Comparison of ENCODE assay signal across 14 cellular contexts in genomic region chr3:45657853-45658252, GRCh38. TPM values are rescaled to one million over a fixed set of nuclear protein-coding genes. Genes with fewer than 3 reads are reported as not detected.
DNase-seq lines count a peak whose midpoint lies in the region; ATAC-seq, FAIRE-seq and TF ChIP-seq lines count a peak whose summit lies in the region.
"Had no signal": no experiment of that assay in that cellular context is flagged by ENCODE, and none has a peak within 500 bp of the region (broad histone marks: within the 10 kb centered on the region; RNA-seq: fewer than 3 reads in every experiment).

No MANE protein-coding gene starts in this region.

- H3K4me2 ChIP-seq in K562 (ENCODE audit: insufficient read depth, low read length) = no peak overlapping the region
- H3K4me2 ChIP-seq: smooth muscle cell had no signal

- no peak overlapping the region for H3K4me3 ChIP-seq in K562
- H3K4me3 ChIP-seq: BLaER1 treated with 17β-estradiol and CSF1 and Interleukin-3, amounts not matched to agents 10 nM and 100 nM; smooth muscle cell had no signal

- TF ChIP-seq RAD21 in K562 (CRISPR knock-in tag; conservative IDR thresholded peaks at IDR 0.05 in 1 of 2, IDR thresholded peaks at IDR 0.05 in 1 of 2) = no peak

- no peak for DNase-seq in K562 (ENCODE audit: extremely low read depth in 1 of 4, low spot score in 3 of 4)
- DNase-seq in caudate nucleus (lab: John Stamatoyannopoulos, UW) = no peak
- no peak for DNase-seq in RCC 7860 (ENCODE audit: low spot score)
- DNase-seq: activated naive CD4-positive, alpha-beta T cell treated with anti-CD3 and anti-CD28 coated beads, Interleukin-2, amount 50 U/mL, for 16 hours; NCI-H2171; occipital lobe had no signal

- H3K9ac ChIP-seq in K562 (ENCODE audit: insufficient read depth in 1 of 2, low read depth in 2 of 2, low read length in 2 of 2) = no peak overlapping the region

- no peaks in the 10 kb centered on the region for H3K27me3 ChIP-seq in K562 (ENCODE audit: control insufficient read depth in 2 of 2, insufficient read depth in 2 of 2, low read length in 2 of 2)
- H3K27me3 ChIP-seq: BLaER1 treated with 17β-estradiol and CSF1 and Interleukin-3, amounts not matched to agents 10 nM and 100 nM had no signal

- CTCF ChIA-PET in K562 (lab: Yijun Ruan, JAX; ENCODE audit: low intra/inter-chr PET ratio) = interaction anchor here (1.7 to 4.5 kb wide), 2 partner anchors 147 to 618 kb away, joined by 4 to 59 read pairs; no protein-coding TSS in a partner anchor

- intact Hi-C loops in K562 (cut with micrococcal nuclease) = loop anchor here (2.0 to 10.0 kb wide), 4 partner anchors 111 to 617 kb away; partner anchors contain the start of gene TMEM158

- H2AFZ ChIP-seq in K562 (ENCODE audit: low read depth, low read length) = no peak overlapping the region

- ATAC-seq in GM18868 (IDR thresholded peaks at IDR 0.05; ENCODE audit: unreplicated experiment) (peak; percentile 78), GM21526 (IDR thresholded peaks at IDR 0.05; ENCODE audit: low FRiP score, unreplicated experiment) (peak; percentile 64), HG03064 (IDR thresholded peaks at IDR 0.05; ENCODE audit: low read depth, unreplicated experiment) (peak; percentile 71), K562 (no peak), GM18870 (IDR thresholded peaks at IDR 0.05; ENCODE audit: unreplicated experiment) (no peak), HG02970 (IDR thresholded peaks at IDR 0.05; ENCODE audit: low FRiP score, unreplicated experiment) (no peak)

- TF ChIP-seq EP300 in K562 (IDR thresholded peaks at IDR 0.05; ENCODE audit: low read length) = no peak

- 0 out of 5 replicates have a peak, but pooled peaks cover 0 to 3% of the 10 kb centered on the region in 2 experiments for H3K4me1 ChIP-seq in K562 (replicated peaks in 1 of 2; ENCODE audit: control insufficient read depth in 2 of 2, insufficient read depth in 2 of 2, low read length in 2 of 2)

- TF ChIP-seq POLR2A in K562 (conservative IDR thresholded peaks at IDR 0.05) = no peak

- H3K36me3 ChIP-seq in K562 (ENCODE audit: control insufficient read depth, insufficient read depth, low read length) = peaks cover 9% of the 10 kb centered on the region

- peaks cover 7% of the 10 kb centered on the region; the same call in 2 of the 3 replicates for H3K79me2 ChIP-seq in K562 (ENCODE audit: control insufficient read depth, insufficient read depth, low read length)

- POLR2A ChIA-PET in K562 (lab: Yijun Ruan, JAX) = no interaction called here

- H3K27ac ChIP-seq in K562 (ENCODE audit: extremely low read depth, low read depth, low read length) (no peak overlapping the region), caudate nucleus (ENCODE audit: low read depth, low read length) (no peak overlapping the region)

- H3K9me1 ChIP-seq in K562 (ENCODE audit: control insufficient read depth, insufficient read depth, low read length) = no peaks in the 10 kb centered on the region

- TSS peak; percentile 21 for BruUV-seq in K562 (replicated peaks; lab: Mats Ljungman, UMichigan)

- 67% methylated on average over 4 of the region's 4 CpGs for WGBS in K562 (ENCODE audit: insufficient coverage, low coverage, missing lambda C conversion rate)

- H3K9me3 ChIP-seq in K562 (replicated peaks; ENCODE audit: control insufficient read depth, insufficient read depth, low read depth, low read length) = no peaks in the 10 kb centered on the region
- H3K9me3 ChIP-seq: BLaER1 treated with 17β-estradiol and CSF1 and Interleukin-3, amounts not matched to agents 10 nM and 100 nM had no signal

- TF ChIP-seq CTCF in K562 (IDR thresholded peaks at IDR 0.05 in 2 of 3, conservative IDR thresholded peaks at IDR 0.05 in 1 of 3; ENCODE audit: insufficient read depth in 2 of 3, low read depth in 1 of 3, low read length in 3 of 3) = no peak

- peaks cover 3% of the 10 kb centered on the region; the same call in 1 of the 2 replicates for H4K20me1 ChIP-seq in K562 (replicated peaks; ENCODE audit: control insufficient read depth, insufficient read depth, low read length)

- FAIRE-seq in K562 (lab: Jason Lieb, UNC) = no peak
- no peak for FAIRE-seq in RCC 7860 (lab: Jason Lieb, UNC)
- FAIRE-seq: bronchial epithelial cell had no signal

- in situ Hi-C loops in K562 (cut with MboI) = loop anchor here (5.0 kb wide), 1 partner anchor 621 kb away; no protein-coding TSS in a partner anchor

TF ChIP-seq in K562, 482 proteins besides CTCF, POLR2A, EP300 and RAD21:
- TF ChIP-seq POLR2B (IDR thresholded peaks at IDR 0.05; ENCODE audit: low read depth, partially characterized antibody) (no peak), MCM2 (IDR thresholded peaks at IDR 0.05; ENCODE audit: low read depth) (no peak), ZNF124 (CRISPR knock-in tag; IDR thresholded peaks at IDR 0.05) (no peak), SUPT5H (IDR thresholded peaks at IDR 0.05) (no peak), ZNF224 (CRISPR knock-in tag; IDR thresholded peaks at IDR 0.05) (no peak)
- TF ChIP-seq, protein P1, sequence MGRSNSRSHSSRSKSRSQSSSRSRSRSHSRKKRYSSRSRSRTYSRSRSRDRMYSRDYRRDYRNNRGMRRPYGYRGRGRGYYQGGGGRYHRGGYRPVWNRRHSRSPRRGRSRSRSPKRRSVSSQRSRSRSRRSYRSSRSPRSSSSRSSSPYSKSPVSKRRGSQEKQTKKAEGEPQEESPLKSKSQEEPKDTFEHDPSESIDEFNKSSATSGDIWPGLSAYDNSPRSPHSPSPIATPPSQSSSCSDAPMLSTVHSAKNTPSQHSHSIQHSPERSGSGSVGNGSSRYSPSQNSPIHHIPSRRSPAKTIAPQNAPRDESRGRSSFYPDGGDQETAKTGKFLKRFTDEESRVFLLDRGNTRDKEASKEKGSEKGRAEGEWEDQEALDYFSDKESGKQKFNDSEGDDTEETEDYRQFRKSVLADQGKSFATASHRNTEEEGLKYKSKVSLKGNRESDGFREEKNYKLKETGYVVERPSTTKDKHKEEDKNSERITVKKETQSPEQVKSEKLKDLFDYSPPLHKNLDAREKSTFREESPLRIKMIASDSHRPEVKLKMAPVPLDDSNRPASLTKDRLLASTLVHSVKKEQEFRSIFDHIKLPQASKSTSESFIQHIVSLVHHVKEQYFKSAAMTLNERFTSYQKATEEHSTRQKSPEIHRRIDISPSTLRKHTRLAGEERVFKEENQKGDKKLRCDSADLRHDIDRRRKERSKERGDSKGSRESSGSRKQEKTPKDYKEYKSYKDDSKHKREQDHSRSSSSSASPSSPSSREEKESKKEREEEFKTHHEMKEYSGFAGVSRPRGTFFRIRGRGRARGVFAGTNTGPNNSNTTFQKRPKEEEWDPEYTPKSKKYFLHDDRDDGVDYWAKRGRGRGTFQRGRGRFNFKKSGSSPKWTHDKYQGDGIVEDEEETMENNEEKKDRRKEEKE (IDR thresholded peaks at IDR 0.05; ENCODE audit: borderline replicate concordance in 1 of 2, control insufficient read depth in 1 of 2, low read depth in 2 of 2, low read length in 1 of 2) = no peak

RNA-seq across cellular contexts. Expression of gene SACM1L, which starts 31.3 kb away (rescaled TPM):
- total RNA-seq in K562 (2011; cell fraction: chromatin; rRNA removed; ENCODE audit: low replicate concordance) = 66.1 and 180 TPM in 2 replicates
- total RNA-seq in K562 (2011; cell fraction: nucleolus; rRNA removed) = 30.4 and 44.0 TPM in 2 replicates
- 88.9 and 111 TPM in 2 replicates for total RNA-seq in K562 (2011; cell fraction: nucleoplasm; rRNA removed)
- total RNA-seq in K562 (2014; rRNA removed) (25.7 and 29.6 TPM in 2 replicates), K562 (2014; rRNA removed; fragmentation: Illumina TruSeq; extraction: Trizol) (37.4 and 41.8 TPM in 2 replicates), K562 (2015; rRNA removed; fragmentation: Illumina TruSeq; extraction: Trizol) (32.8 and 39.3 TPM in 2 replicates), K562 (2021) (51.2 and 52.7 TPM in 2 replicates)
- polyA plus RNA-seq in K562 (2011; rRNA removed) (56.6 and 67.2 TPM in 2 replicates), K562 (2014; fragmentation: Illumina TruSeq; extraction: Trizol) (45.3 and 50.4 TPM in 2 replicates), K562 (2014; fragmentation: Nextera tagmentation; extraction: Ambion mirVana) (10 to 100 TPM; 33.0 to 50.4 TPM), K562 (2014; rRNA removed) (40.3 and 43.5 TPM in 2 replicates)
- polyA plus RNA-seq in K562 (2011; cell fraction: cytosol; rRNA removed) = 7.9 and 21.0 TPM in 2 replicates
- 48.2 and 64.0 TPM in 2 replicates for polyA plus RNA-seq in K562 (2011; cell fraction: nucleus; rRNA removed)
- polyA plus RNA-seq in K562 (2012) = 38.5 and 66.8 TPM in 2 replicates
- 66.2 and 77.8 TPM in 2 replicates for polyA minus RNA-seq in K562 (2011; rRNA and poly(A)+ RNA removed)
- 36.9 and 46.6 TPM in 2 replicates for polyA minus RNA-seq in K562 (2011; cell fraction: cytosol; rRNA and poly(A)+ RNA removed)
- polyA minus RNA-seq in K562 (2011; cell fraction: nucleus; rRNA and poly(A)+ RNA removed) = 47.9 and 88.0 TPM in 2 replicates

Comparison
In these comparisons a context has a peak if more than half of its experiments do, and no peak if none do; other contexts are left out.
1. ATAC-seq: peak in GM18868 (single experiment), GM21526 (single experiment) and HG03064 (single experiment); none in K562 (single experiment), GM18870 (single experiment) and HG02970 (single experiment).